9 cellular contexts compared by ENCODE assay signal in genomic region chr2:54561795-54562592, GRCh38.
DNase-seq lines count a peak whose midpoint lies in the region; ATAC-seq, FAIRE-seq and TF ChIP-seq lines count a peak whose summit lies in the region.
"Had no signal": no experiment of that assay in that cellular context is flagged by ENCODE, and none has a peak within 500 bp of the region (broad histone marks: within the 10 kb centered on the region; RNA-seq: fewer than 3 reads in every experiment).

No MANE protein-coding gene starts in this region.

- no peak for ATAC-seq in activated naive CD8-positive, alpha-beta T cell treated with anti-CD3 and anti-CD28 coated beads, Interleukin-2, amount 50 U/mL, for 24 hours
- ATAC-seq in natural killer cell, result peak in 2 of 3 donors; percentile 11 to 28
- ATAC-seq in gastroesophageal sphincter, result no peak
- ATAC-seq in HG03196 (IDR thresholded peaks at IDR 0.05; ENCODE audit: unreplicated experiment), result no peak

- no peaks in the 10 kb centered on the region for H3K9me2 ChIP-seq in Loucy (replicated peaks; ENCODE audit: low read depth, low read length)

- H3K27ac Mint-ChIP-seq in CD8-positive, alpha-beta memory T cell, result peak overlapping the region; percentile 74 to 96 (median 90)
- H3K27ac Mint-ChIP-seq in activated naive CD8-positive, alpha-beta T cell treated with anti-CD3 and anti-CD28 coated beads, Interleukin-2, amount 50 U/mL, for 24 hours, result peak overlapping the region; percentile 85
- peak overlapping the region; percentile 90 to 96 for H3K27ac Mint-ChIP-seq in natural killer cell

- H3K27me3 ChIP-seq in CD8-positive, alpha-beta memory T cell (ENCODE audit: insufficient read depth, low read length, poor library complexity, severe bottlenecking), result no peaks in the 10 kb centered on the region
- H3K27me3 ChIP-seq in Loucy (ENCODE audit: insufficient read depth, low read length, poor library complexity, severe bottlenecking) (no peaks in the 10 kb centered on the region), gastroesophageal sphincter (no peaks in the 10 kb centered on the region)

- peak overlapping the region; percentile 57 to 100 (median 81) for H3K4me3 Mint-ChIP-seq in CD8-positive, alpha-beta memory T cell
- peak overlapping the region; percentile 77 for H3K4me3 Mint-ChIP-seq in activated naive CD8-positive, alpha-beta T cell treated with anti-CD3 and anti-CD28 coated beads, Interleukin-2, amount 50 U/mL, for 24 hours
- H3K4me3 Mint-ChIP-seq in natural killer cell, result peak overlapping the region; percentile 73

- CTCF ChIA-PET in CD8-positive, alpha-beta memory T cell (lab: Charles Lee), result no interaction called here

- no peak for DNase-seq in CD8-positive, alpha-beta memory T cell
- no peak for DNase-seq in activated naive CD8-positive, alpha-beta T cell treated with anti-CD3 and anti-CD28 coated beads, Interleukin-2, amount 50 U/mL, for 24 hours
- DNase-seq in natural killer cell, result no peak
- no peak for DNase-seq in activated CD8-positive, alpha-beta memory T cell treated with anti-CD3 and anti-CD28 coated beads, Interleukin-2, amount 50 U/mL, for 48 hours
- no peak for DNase-seq in GM12892 (ENCODE audit: insufficient read length)
- DNase-seq: NCI-H524 treated with DMSO at 0.1 percent for 48 hours had no signal

- H3K4me1 ChIP-seq in CD8-positive, alpha-beta memory T cell (ENCODE audit: insufficient read depth, low read length), result peaks cover 61% of the 10 kb centered on the region
- peaks cover 57% of the 10 kb centered on the region for H3K4me1 ChIP-seq in Loucy (ENCODE audit: insufficient read depth, low read length, poor library complexity, severe bottlenecking)
- H3K4me1 ChIP-seq in gastroesophageal sphincter, result peaks cover 16 to 85% (median 26%) of the 10 kb centered on the region in 3 donors

- H3K4me3 ChIP-seq in CD8-positive, alpha-beta memory T cell (ENCODE audit: low read length), result peak overlapping the region; percentile 11
- H3K4me3 ChIP-seq in Loucy (ENCODE audit: low read length, poor library complexity, severe bottlenecking), result peak overlapping the region; percentile 99
- no peak overlapping the region for H3K4me3 ChIP-seq in gastroesophageal sphincter

- TF ChIP-seq CTCF in Loucy (conservative IDR thresholded peaks at IDR 0.05; ENCODE audit: low read length) (no peak), natural killer cell (IDR thresholded peaks at IDR 0.05) (no peak), gastroesophageal sphincter (IDR thresholded peaks at IDR 0.05) (no peak)

- intact Hi-C loops in natural killer cell (cut with micrococcal nuclease), result loop anchor here (2.0 kb wide), 1 partner anchor 35 kb away; no protein-coding TSS in a partner anchor

- H2AFZ ChIP-seq in Loucy (ENCODE audit: low read length), result no peak overlapping the region

- H3K36me3 ChIP-seq in CD8-positive, alpha-beta memory T cell (ENCODE audit: insufficient read depth, low read length), result no peaks in the 10 kb centered on the region
- H3K36me3 ChIP-seq in Loucy (ENCODE audit: insufficient read depth, low read length), result 0 out of 2 replicates have a peak, but pooled peaks cover 5% of the 10 kb centered on the region
- no peaks in the 10 kb centered on the region for H3K36me3 ChIP-seq in gastroesophageal sphincter

- H3K36me3 Mint-ChIP-seq in CD8-positive, alpha-beta memory T cell, result peaks cover 3 to 45% (median 4%) of the 10 kb centered on the region in 3 donors
- H3K36me3 Mint-ChIP-seq in activated naive CD8-positive, alpha-beta T cell treated with anti-CD3 and anti-CD28 coated beads, Interleukin-2, amount 50 U/mL, for 24 hours (ENCODE audit: low read depth), result peaks cover 3% of the 10 kb centered on the region
- no peaks in the 10 kb centered on the region for H3K36me3 Mint-ChIP-seq in natural killer cell

- 71 to 80% methylated on average over 4 of the region's 4 CpGs for WGBS in gastroesophageal sphincter (ENCODE audit: low coverage in 1 of 2), 2 donors

- peaks cover 98% of the 10 kb centered on the region for H3K79me2 ChIP-seq in Loucy (ENCODE audit: insufficient read depth, low read length)

- peaks cover 65 to 73% (median 70%) of the 10 kb centered on the region in 3 donors for H3K4me1 Mint-ChIP-seq in CD8-positive, alpha-beta memory T cell
- peaks cover 64% of the 10 kb centered on the region for H3K4me1 Mint-ChIP-seq in activated naive CD8-positive, alpha-beta T cell treated with anti-CD3 and anti-CD28 coated beads, Interleukin-2, amount 50 U/mL, for 24 hours
- peaks cover 65 to 68% of the 10 kb centered on the region in 2 donors for H3K4me1 Mint-ChIP-seq in natural killer cell

- POLR2A ChIA-PET in CD8-positive, alpha-beta memory T cell (lab: Charles Lee), result interaction anchor here (5.8 kb wide), 1 partner anchor 10 kb away, joined by 105 read pairs; no protein-coding TSS in a partner anchor

- no peaks in the 10 kb centered on the region for H3F3A ChIP-seq in Loucy (ENCODE audit: low read depth)

- H3K9me3 Mint-ChIP-seq in CD8-positive, alpha-beta memory T cell, result no peaks in the 10 kb centered on the region
- H3K9me3 Mint-ChIP-seq in activated naive CD8-positive, alpha-beta T cell treated with anti-CD3 and anti-CD28 coated beads, Interleukin-2, amount 50 U/mL, for 24 hours, result no peaks in the 10 kb centered on the region
- no peaks in the 10 kb centered on the region for H3K9me3 Mint-ChIP-seq in natural killer cell

- TF ChIP-seq POLR2A in gastroesophageal sphincter (IDR thresholded peaks at IDR 0.05) (no peak), GM12892 (IDR thresholded peaks at IDR 0.05; ENCODE audit: low read depth, low read length) (no peak)

- H3K4me2 ChIP-seq in Loucy (ENCODE audit: low read depth, low read length, poor library complexity, severe bottlenecking), result peak overlapping the region; percentile 97

- peak overlapping the region; percentile 71 for H3K9ac ChIP-seq in Loucy (ENCODE audit: low read depth, low read length, poor library complexity, severe bottlenecking)

- H4K20me1 ChIP-seq in Loucy (ENCODE audit: insufficient read depth, low read length, poor library complexity, severe bottlenecking), result peaks cover 64% of the 10 kb centered on the region

- TF ChIP-seq EP300 in gastroesophageal sphincter (IDR thresholded peaks at IDR 0.05), result no peak

- no peak for FAIRE-seq in GM12892 (lab: Jason Lieb, UNC)

- H3K27me3 Mint-ChIP-seq in CD8-positive, alpha-beta memory T cell, result no peaks in the 10 kb centered on the region
- H3K27me3 Mint-ChIP-seq in activated naive CD8-positive, alpha-beta T cell treated with anti-CD3 and anti-CD28 coated beads, Interleukin-2, amount 50 U/mL, for 24 hours, result no peaks in the 10 kb centered on the region
- H3K27me3 Mint-ChIP-seq in natural killer cell (ENCODE audit: low read depth in 2 of 2), result no peaks in the 10 kb centered on the region

- no peaks in the 10 kb centered on the region for H3K9me3 ChIP-seq in CD8-positive, alpha-beta memory T cell (ENCODE audit: low read length)
- H3K9me3 ChIP-seq in Loucy (ENCODE audit: insufficient read depth, low read depth, low read length) (no peaks in the 10 kb centered on the region), gastroesophageal sphincter (no peaks in the 10 kb centered on the region)

- no peak overlapping the region for H3K27ac ChIP-seq in CD8-positive, alpha-beta memory T cell (ENCODE audit: low read depth, low read length)
- H3K27ac ChIP-seq in gastroesophageal sphincter, result peak overlapping the region in 2 of 4 donors; percentile 2 to 13

Comparison
In these comparisons a context has a peak if more than half of its experiments do, and no peak if none do; other contexts are left out.
1. H3K4me3 ChIP-seq: peak in CD8-positive, alpha-beta memory T cell (single experiment) and Loucy (single experiment); none in gastroesophageal sphincter (0 of 2).
2. ATAC-seq: peak in natural killer cell (2 of 3); none in activated naive CD8-positive, alpha-beta T cell treated with anti-CD3 and anti-CD28 coated beads, Interleukin-2, amount 50 U/mL, for 24 hours (single experiment), gastroesophageal sphincter (single experiment) and HG03196 (single experiment).
3. Peak in every context shown above with its lines, with median percentiles within 50 percentile points of each other: H3K27ac Mint-ChIP-seq and H3K4me3 Mint-ChIP-seq.